Comparison of ENCODE assay signal across 8 cellular contexts in the genomic region with DNA sequence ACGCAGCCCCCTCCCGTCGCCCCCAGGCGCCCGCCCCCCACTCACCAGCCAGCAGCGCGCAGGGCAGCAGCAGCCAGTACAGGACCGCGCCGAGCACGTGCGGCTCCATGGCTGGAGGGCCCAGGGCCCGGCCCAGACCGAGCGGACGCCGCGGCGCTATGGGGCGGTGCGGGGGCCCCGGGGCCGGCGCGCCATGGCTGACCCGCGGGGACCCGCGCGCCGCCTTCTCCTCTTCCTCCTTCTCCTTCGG. TPM values are rescaled to one million over a fixed set of nuclear protein-coding genes. Genes with fewer than 3 reads are reported as not detected.
DNase-seq lines count a peak whose midpoint lies in the region; ATAC-seq and TF ChIP-seq lines count a peak whose summit lies in the region.

No MANE protein-coding gene starts in this region.

- peaks cover 4% of the 10 kb centered on the region for H3K27me3 Mint-ChIP-seq in activated T-helper 1 cell treated with anti-CD3 and anti-CD28 coated beads, Interleukin-12 subunit alpha, Interleukin-12 subunit beta, Interleukin-2, Interleukin-4 antibody, amounts not matched to agents 30 ng/mL and 10 ng/mL and 1 ng/mL, durations not matched to agents 14 hours and 24 hours and 36 hours (ENCODE audit: insufficient read depth)

- intact Hi-C loops in A673 (cut with micrococcal nuclease; ENCODE audit: unreplicated experiment), result loop anchor here (1.0 kb wide), 1 partner anchor 47 kb away; no protein-coding TSS in a partner anchor
- intact Hi-C loops in activated T-helper 1 cell treated with anti-CD3 and anti-CD28 coated beads, Interleukin-12 subunit alpha, Interleukin-12 subunit beta, Interleukin-2, Interleukin-4 antibody, amounts not matched to agents 30 ng/mL and 10 ng/mL and 1 ng/mL, durations not matched to agents 14 hours and 24 hours and 36 hours (cut with micrococcal nuclease), result loop anchor here (1.0 to 10.0 kb wide), 7 partner anchors 19 to 708 kb away; a partner anchor contains a TSS

- H3K36me3 ChIP-seq in A673 (ENCODE audit: insufficient read depth, low read length, poor library complexity, severe bottlenecking), result no peaks in the 10 kb centered on the region
- no peaks in the 10 kb centered on the region for H3K36me3 ChIP-seq in HUES6 (ENCODE audit: control insufficient read depth, insufficient read depth, low read length)
- no peaks in the 10 kb centered on the region for H3K36me3 ChIP-seq in mucosa of stomach (ENCODE audit: control insufficient read depth, insufficient read depth, low read length)

- H3K9me3 Mint-ChIP-seq in activated T-helper 1 cell treated with anti-CD3 and anti-CD28 coated beads, Interleukin-12 subunit alpha, Interleukin-12 subunit beta, Interleukin-2, Interleukin-4 antibody, amounts not matched to agents 30 ng/mL and 10 ng/mL and 1 ng/mL, durations not matched to agents 14 hours and 24 hours and 36 hours, result no peaks in the 10 kb centered on the region

- CTCF ChIA-PET in A673 (lab: Charles Lee), result interaction anchor here (0.5 to 2.5 kb wide), 5 partner anchors 12 to 193 kb away, joined by 3 to 24 read pairs (median 4); no protein-coding TSS in a partner anchor

- POLR2A ChIA-PET in A673 (lab: Charles Lee; ENCODE audit: low non-redundant PET), result interaction anchor here (1.0 kb wide), 1 partner anchor 13 kb away, joined by 5 read pairs; no protein-coding TSS in a partner anchor

- ATAC-seq in GM19023 (IDR thresholded peaks at IDR 0.05; ENCODE audit: unreplicated experiment), result no peak
- ATAC-seq in GM21515 (IDR thresholded peaks at IDR 0.05; ENCODE audit: unreplicated experiment), result no peak

- H3K4me3 Mint-ChIP-seq in activated T-helper 1 cell treated with anti-CD3 and anti-CD28 coated beads, Interleukin-12 subunit alpha, Interleukin-12 subunit beta, Interleukin-2, Interleukin-4 antibody, amounts not matched to agents 30 ng/mL and 10 ng/mL and 1 ng/mL, durations not matched to agents 14 hours and 24 hours and 36 hours, result no peak overlapping the region

- no peak overlapping the region for H3K27ac Mint-ChIP-seq in activated T-helper 1 cell treated with anti-CD3 and anti-CD28 coated beads, Interleukin-12 subunit alpha, Interleukin-12 subunit beta, Interleukin-2, Interleukin-4 antibody, amounts not matched to agents 30 ng/mL and 10 ng/mL and 1 ng/mL, durations not matched to agents 14 hours and 24 hours and 36 hours

- TF ChIP-seq CTCF in A673 (conservative IDR thresholded peaks at IDR 0.05; ENCODE audit: low read depth, low read length) (no peak), coronary artery (IDR thresholded peaks at IDR 0.05) (no peak)

- H3K36me3 Mint-ChIP-seq in activated T-helper 1 cell treated with anti-CD3 and anti-CD28 coated beads, Interleukin-12 subunit alpha, Interleukin-12 subunit beta, Interleukin-2, Interleukin-4 antibody, amounts not matched to agents 30 ng/mL and 10 ng/mL and 1 ng/mL, durations not matched to agents 14 hours and 24 hours and 36 hours (ENCODE audit: low read depth), result peaks cover 1% of the 10 kb centered on the region

- H3K4me3 ChIP-seq in A673 (ENCODE audit: low read depth, low read length, poor library complexity, severe bottlenecking) (peak overlapping the region; percentile 74), HUES6 (ENCODE audit: low read depth, low read length) (peak overlapping the region; percentile 56), coronary artery (peak overlapping the region; percentile 96), mucosa of stomach (ENCODE audit: low read length) (no peak overlapping the region)

- peaks cover 45% of the 10 kb centered on the region for H3K4me1 ChIP-seq in A673 (ENCODE audit: insufficient read depth, low read length, poor library complexity, severe bottlenecking)
- H3K4me1 ChIP-seq in HUES6 (ENCODE audit: control insufficient read depth, insufficient read depth, low read length), result peaks cover 23% of the 10 kb centered on the region; the same call in 1 of the 2 replicates
- H3K4me1 ChIP-seq in mucosa of stomach (ENCODE audit: control insufficient read depth, insufficient read depth, low read length), result peaks cover 32% of the 10 kb centered on the region

- H3K27me3 ChIP-seq in A673 (replicated peaks; ENCODE audit: insufficient read depth, low read depth, low read length, poor library complexity) (no peaks in the 10 kb centered on the region), HUES6 (ENCODE audit: control insufficient read depth, insufficient read depth, low read length) (peaks cover 75% of the 10 kb centered on the region), mucosa of stomach (ENCODE audit: control insufficient read depth, insufficient read depth, low read length) (no peaks in the 10 kb centered on the region)

- peaks cover 40% of the 10 kb centered on the region for H3K4me1 Mint-ChIP-seq in activated T-helper 1 cell treated with anti-CD3 and anti-CD28 coated beads, Interleukin-12 subunit alpha, Interleukin-12 subunit beta, Interleukin-2, Interleukin-4 antibody, amounts not matched to agents 30 ng/mL and 10 ng/mL and 1 ng/mL, durations not matched to agents 14 hours and 24 hours and 36 hours (ENCODE audit: low read depth)

- peak overlapping the region; percentile 46 for H3K9ac ChIP-seq in HUES6 (ENCODE audit: low read length)
- peak overlapping the region; percentile 64 for H3K9ac ChIP-seq in mucosa of stomach (ENCODE audit: low read length)

- BruUV-seq in A673 (replicated peaks; lab: Mats Ljungman, UMichigan), result no TSS peak

- no peaks in the 10 kb centered on the region for H3K9me3 ChIP-seq in A673 (ENCODE audit: low read depth, low read length, poor library complexity, severe bottlenecking)
- H3K9me3 ChIP-seq in HUES6 (ENCODE audit: control insufficient read depth, insufficient read depth, low read depth, low read length), result no peaks in the 10 kb centered on the region
- no peaks in the 10 kb centered on the region for H3K9me3 ChIP-seq in mucosa of stomach (ENCODE audit: control insufficient read depth, low read length)

- no peak for DNase-seq in A673 (ENCODE audit: low spot score)
- no peak for DNase-seq in coronary artery (ENCODE audit: low spot score)
- no peak for DNase-seq in globus pallidus (ENCODE audit: low spot score)
- DNase-seq in activated T-helper 1 cell treated with anti-CD3 and anti-CD28 coated beads, Interleukin-12 subunit alpha, Interleukin-12 subunit beta, Interleukin-2, Interleukin-4 antibody, amounts not matched to agents 30 ng/mL and 10 ng/mL and 1 ng/mL, durations not matched to agents 14 hours and 24 hours and 36 hours (ENCODE audit: low spot score), result no peak

- H3K27ac ChIP-seq in A673 (ENCODE audit: low read depth, low read length, poor library complexity, severe bottlenecking) (peak overlapping the region; percentile 95), HUES6 (ENCODE audit: low read depth, low read length) (no peak overlapping the region), coronary artery (peak overlapping the region; percentile 65 to 97)

RNA-seq across cellular contexts. Expression of a gene that starts 0.2 kb away (rescaled TPM):
- 174 and 182 TPM in 2 replicates for total RNA-seq in A673 (2021)
- total RNA-seq in activated T-helper 1 cell treated with anti-CD3 and anti-CD28 coated beads, Interleukin-12 subunit alpha, Interleukin-12 subunit beta, Interleukin-2, Interleukin-4 antibody, amounts not matched to agents 30 ng/mL and 10 ng/mL and 1 ng/mL, durations not matched to agents 14 hours and 24 hours and 36 hours, result 214 and 217 TPM in 2 replicates

RNA-seq across cellular contexts. Expression of a gene that starts 18.8 kb away (rescaled TPM):
- total RNA-seq in A673 (2021), result 103 TPM in 2 replicates
- 95.4 and 97.3 TPM in 2 replicates for total RNA-seq in activated T-helper 1 cell treated with anti-CD3 and anti-CD28 coated beads, Interleukin-12 subunit alpha, Interleukin-12 subunit beta, Interleukin-2, Interleukin-4 antibody, amounts not matched to agents 30 ng/mL and 10 ng/mL and 1 ng/mL, durations not matched to agents 14 hours and 24 hours and 36 hours

RNA-seq across cellular contexts. Expression of a gene that starts 26.9 kb away (rescaled TPM):
- 129 and 134 TPM in 2 replicates for total RNA-seq in A673 (2021)
- total RNA-seq in activated T-helper 1 cell treated with anti-CD3 and anti-CD28 coated beads, Interleukin-12 subunit alpha, Interleukin-12 subunit beta, Interleukin-2, Interleukin-4 antibody, amounts not matched to agents 30 ng/mL and 10 ng/mL and 1 ng/mL, durations not matched to agents 14 hours and 24 hours and 36 hours, result 301 and 303 TPM in 2 replicates
